ENCODE assay signal across 8 cellular contexts in the genomic region with DNA sequence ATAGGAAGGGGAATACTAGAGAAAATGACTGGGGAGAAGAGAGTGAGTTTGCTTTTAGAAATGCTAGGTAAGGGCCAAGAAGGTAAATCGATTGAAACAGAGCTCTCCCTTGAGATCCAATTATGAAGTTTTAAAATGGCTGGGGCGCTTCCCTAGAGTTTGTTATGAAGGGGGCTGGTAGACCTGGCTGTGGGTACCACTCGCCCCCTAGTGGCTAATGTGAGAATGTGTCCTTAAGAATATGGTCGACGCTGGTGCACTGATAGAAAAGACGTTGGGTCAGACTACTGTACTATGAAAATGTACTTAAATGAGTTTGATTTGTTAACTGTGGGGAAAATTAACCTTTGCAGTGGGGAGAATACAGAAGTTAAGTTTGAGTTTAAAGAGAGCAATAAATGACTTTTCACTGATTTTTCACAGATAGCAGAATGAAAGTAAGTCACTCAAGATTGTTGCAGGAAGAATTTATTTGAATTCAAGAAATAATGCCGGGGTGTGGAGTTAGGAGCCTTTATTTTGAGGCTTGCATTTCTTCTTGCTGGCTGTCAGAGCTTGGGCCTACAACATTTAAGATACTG. TPM values are rescaled to one million over a fixed set of nuclear protein-coding genes. Genes with fewer than 3 reads are reported as not detected.
DNase-seq lines count a peak whose midpoint lies in the region; ATAC-seq and TF ChIP-seq lines count a peak whose summit lies in the region.

No MANE protein-coding gene starts in this region.

- CTCF ChIA-PET in Calu3 (lab: Charles Lee), result interaction anchor here (0.6 to 1.7 kb wide), 12 partner anchors 30 to 240 kb away, joined by 3 to 9 read pairs (median 4); a partner anchor contains a TSS
- CTCF ChIA-PET in naive thymus-derived CD4-positive, alpha-beta T cell (lab: Charles Lee), result interaction anchor here (0.6 to 1.9 kb wide), 10 partner anchors 9 to 355 kb away, joined by 3 to 8 read pairs (median 3); no protein-coding TSS in a partner anchor

- H3K9me3 Mint-ChIP-seq in Calu3 (ENCODE audit: low read depth, unreplicated experiment) (no peaks in the 10 kb centered on the region), endothelial cell (ENCODE audit: unreplicated experiment) (no peaks in the 10 kb centered on the region)
- no peaks in the 10 kb centered on the region for H3K9me3 Mint-ChIP-seq in naive thymus-derived CD4-positive, alpha-beta T cell

- no peaks in the 10 kb centered on the region for H3K4me1 ChIP-seq in naive thymus-derived CD4-positive, alpha-beta T cell (ENCODE audit: control insufficient read depth in 2 of 2, insufficient read depth in 2 of 2, low read length in 2 of 2)

- POLR2A ChIA-PET in naive thymus-derived CD4-positive, alpha-beta T cell (lab: Charles Lee), result interaction anchor here (0.6 kb wide), 2 partner anchors 398 to 1303 kb away, joined by 3 read pairs; no protein-coding TSS in a partner anchor

- H3K4me3 ChIP-seq in naive thymus-derived CD4-positive, alpha-beta T cell (ENCODE audit: low read length), result no peak overlapping the region

- H3K36me3 Mint-ChIP-seq in Calu3 (ENCODE audit: insufficient read depth, unreplicated experiment) (no peaks in the 10 kb centered on the region), endothelial cell (ENCODE audit: low read depth, unreplicated experiment) (no peaks in the 10 kb centered on the region)
- no peaks in the 10 kb centered on the region for H3K36me3 Mint-ChIP-seq in naive thymus-derived CD4-positive, alpha-beta T cell

- intact Hi-C loops in Calu3 (cut with micrococcal nuclease; ENCODE audit: unreplicated experiment), result loop anchor here (1.0 kb wide), 1 partner anchor 54 kb away; no protein-coding TSS in a partner anchor
- intact Hi-C loops in naive thymus-derived CD4-positive, alpha-beta T cell (cut with micrococcal nuclease), result loop anchor here (1.0 to 5.0 kb wide), 7 partner anchors 29 to 374 kb away; a partner anchor contains a TSS

- no peaks in the 10 kb centered on the region for H3K36me3 ChIP-seq in naive thymus-derived CD4-positive, alpha-beta T cell (ENCODE audit: control insufficient read depth in 2 of 3, insufficient read depth in 3 of 3, low read length in 3 of 3)

- H3K27ac ChIP-seq in naive thymus-derived CD4-positive, alpha-beta T cell (ENCODE audit: low read depth, low read length), result no peak overlapping the region

- BruUV-seq in Calu3 (replicated peaks; lab: Mats Ljungman, UMichigan), result no TSS peak

- H3K27me3 Mint-ChIP-seq in Calu3 (ENCODE audit: unreplicated experiment) (no peaks in the 10 kb centered on the region), endothelial cell (ENCODE audit: unreplicated experiment) (peaks cover 1% of the 10 kb centered on the region)
- H3K27me3 Mint-ChIP-seq in naive thymus-derived CD4-positive, alpha-beta T cell, result peaks cover 0 to 3% (median 0%) of the 10 kb centered on the region in 5 donors

- peak; percentile 89 for ATAC-seq in GM19463 (IDR thresholded peaks at IDR 0.05; ENCODE audit: unreplicated experiment)
- ATAC-seq in HG03520 (IDR thresholded peaks at IDR 0.05; ENCODE audit: unreplicated experiment), result peak; percentile 86
- peak; percentile 95 for ATAC-seq in naive thymus-derived CD4-positive, alpha-beta T cell
- peak; percentile 89 for ATAC-seq in stimulated activated naive CD8-positive, alpha-beta T cell treated with anti-CD3 and anti-CD28 coated beads, Interleukin-15, Interleukin-2, amounts not matched to agents 100 U/mL and 50 U/mL, for 24 hours

- no peak overlapping the region for H3K4me3 Mint-ChIP-seq in Calu3 (ENCODE audit: low read depth, unreplicated experiment)
- no peak overlapping the region for H3K4me3 Mint-ChIP-seq in endothelial cell (ENCODE audit: unreplicated experiment)
- H3K4me3 Mint-ChIP-seq in naive thymus-derived CD4-positive, alpha-beta T cell, result no peak overlapping the region

- peak; percentile 59 for DNase-seq in Calu3
- peak; percentile 72 to 90 for DNase-seq in NCI-H524 (lab: John Stamatoyannopoulos, UW)
- DNase-seq in activated CD4-positive, alpha-beta T cell treated with anti-CD3 and anti-CD28 coated beads, Interleukin-2, amount 50 U/mL, for 48 hours, result peak; percentile 22 to 41
- peak; percentile 38 for DNase-seq in endothelial cell (ENCODE audit: low spot score)
- DNase-seq in naive thymus-derived CD4-positive, alpha-beta T cell, result peak in 8 of 9 donors; percentile 29 to 70 (median 58)
- DNase-seq in stimulated activated naive CD8-positive, alpha-beta T cell treated with anti-CD3 and anti-CD28 coated beads, Interleukin-15, Interleukin-2, amounts not matched to agents 100 U/mL and 50 U/mL, for 24 hours, result peak; percentile 40

- H3K27ac Mint-ChIP-seq in Calu3 (ENCODE audit: unreplicated experiment) (no peak overlapping the region), endothelial cell (ENCODE audit: unreplicated experiment) (no peak overlapping the region)
- no peak overlapping the region for H3K27ac Mint-ChIP-seq in naive thymus-derived CD4-positive, alpha-beta T cell

- peaks cover 23% of the 10 kb centered on the region for H3K4me1 Mint-ChIP-seq in Calu3 (ENCODE audit: low read depth, unreplicated experiment)
- H3K4me1 Mint-ChIP-seq in endothelial cell (ENCODE audit: unreplicated experiment), result peaks cover 21% of the 10 kb centered on the region
- H3K4me1 Mint-ChIP-seq in naive thymus-derived CD4-positive, alpha-beta T cell, result no peaks in the 10 kb centered on the region

- no peaks in the 10 kb centered on the region for H3K27me3 ChIP-seq in naive thymus-derived CD4-positive, alpha-beta T cell (ENCODE audit: control insufficient read depth in 2 of 2, insufficient read depth in 2 of 2, low read length in 2 of 2)

- H3K9me3 ChIP-seq in naive thymus-derived CD4-positive, alpha-beta T cell (ENCODE audit: control insufficient read depth in 2 of 3, low read length in 3 of 3), result no peaks in the 10 kb centered on the region

- TF ChIP-seq CTCF in Calu3 (IDR thresholded peaks at IDR 0.05; ENCODE audit: unreplicated experiment), result peak; percentile 38
- peak; percentile 95 for TF ChIP-seq CTCF in endothelial cell (IDR thresholded peaks at IDR 0.05; ENCODE audit: unreplicated experiment)

RNA-seq across cellular contexts. Expression of a gene that starts 9.2 kb away (rescaled TPM):
- total RNA-seq in Calu3 (2022) (not detected in 2 replicates), endothelial cell (ENCODE audit: unreplicated experiment) (not detected)
- total RNA-seq in naive thymus-derived CD4-positive, alpha-beta T cell, result not detected
- under 1 TPM in 1 of 2 donors, not detected in 1; 0.09 TPM for polyA plus RNA-seq in naive thymus-derived CD4-positive, alpha-beta T cell

RNA-seq across cellular contexts. Expression of a gene that starts 42.5 kb away (rescaled TPM):
- total RNA-seq in Calu3 (2022) (28.2 and 29.8 TPM in 2 replicates), endothelial cell (ENCODE audit: unreplicated experiment) (8.3 TPM)
- 10 to 100 TPM in 1 of 5 experiments, 1 to 10 TPM in 4; 1.2 to 12.3 (median 1.9) TPM for total RNA-seq in naive thymus-derived CD4-positive, alpha-beta T cell
- polyA plus RNA-seq in naive thymus-derived CD4-positive, alpha-beta T cell, result 1 to 10 TPM; 1.3 to 2.1 TPM

RNA-seq across cellular contexts. Expression of a gene that starts 45.0 kb away (rescaled TPM):
- total RNA-seq in Calu3 (2022) (not detected in 2 replicates), endothelial cell (ENCODE audit: unreplicated experiment) (0.72 TPM)
- under 1 TPM in 1 of 5 experiments, not detected in 4; 0.51 TPM for total RNA-seq in naive thymus-derived CD4-positive, alpha-beta T cell
- polyA plus RNA-seq in naive thymus-derived CD4-positive, alpha-beta T cell, result not detected
